ENCODE assay signal across 8 cellular contexts in the genomic region with DNA sequence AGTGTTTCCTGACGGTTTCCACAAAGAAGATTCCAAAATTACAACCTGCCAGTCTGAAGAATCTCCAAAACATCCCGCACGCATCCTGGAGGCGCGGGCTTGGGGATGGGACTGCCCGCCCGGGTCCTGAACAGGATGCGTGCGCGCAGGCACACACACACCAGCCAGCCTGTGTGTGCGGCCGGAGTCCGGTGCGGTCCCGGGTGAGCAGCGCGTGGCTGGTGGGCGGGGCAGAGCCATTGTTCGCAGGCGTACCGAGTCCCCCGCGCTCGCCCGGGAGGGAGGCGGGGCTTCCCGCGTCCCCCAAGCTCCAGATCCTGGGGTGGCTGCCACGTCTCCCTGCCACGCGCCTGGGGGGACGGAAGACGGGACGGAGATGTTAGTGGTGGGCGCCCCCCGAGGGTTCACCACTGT. TPM values are rescaled to one million over a fixed set of nuclear protein-coding genes. Genes with fewer than 3 reads are reported as not detected.
DNase-seq lines count a peak whose midpoint lies in the region; ATAC-seq, FAIRE-seq and TF ChIP-seq lines count a peak whose summit lies in the region.

No MANE protein-coding gene starts in this region.

- H3K9me3 ChIP-seq in OCI-LY3 (ENCODE audit: insufficient read depth, low read length) (no peaks in the 10 kb centered on the region), stomach (no peaks in the 10 kb centered on the region)

- peaks cover 64% of the 10 kb centered on the region for H3K36me3 Mint-ChIP-seq in activated T-helper 17 cell treated with anti-CD3 and anti-CD28 coated beads, Interleukin-2, amount 50 U/mL, for 72 hours (ENCODE audit: low read depth)
- H3K36me3 Mint-ChIP-seq in nephron progenitor cell (ENCODE audit: low read depth) = peaks cover 35% of the 10 kb centered on the region

- H3K27me3 Mint-ChIP-seq in activated T-helper 17 cell treated with anti-CD3 and anti-CD28 coated beads, Interleukin-2, amount 50 U/mL, for 72 hours = peaks cover 4% of the 10 kb centered on the region
- H3K27me3 Mint-ChIP-seq in nephron progenitor cell (ENCODE audit: low read depth, poor library complexity) = peaks cover 5% of the 10 kb centered on the region

- DNase-seq in GM19239 (ENCODE audit: insufficient read length, low spot score) = no peak
- peak; percentile 63 for DNase-seq in fibroblast of the aortic adventitia (ENCODE audit: low read depth)
- DNase-seq in nephron progenitor cell = peak; percentile 88
- DNase-seq in stomach = peak; percentile 37

- TF ChIP-seq POLR2A in stomach (IDR thresholded peaks at IDR 0.05) = no peak

- H3K9ac ChIP-seq in OCI-LY3 (ENCODE audit: low read length) = peak overlapping the region; percentile 100

- H3K9me3 Mint-ChIP-seq in activated T-helper 17 cell treated with anti-CD3 and anti-CD28 coated beads, Interleukin-2, amount 50 U/mL, for 72 hours = no peaks in the 10 kb centered on the region
- H3K9me3 Mint-ChIP-seq in nephron progenitor cell = no peaks in the 10 kb centered on the region

- H3K36me3 ChIP-seq in OCI-LY3 (replicated peaks; ENCODE audit: low read depth, low read length) = peaks cover 40% of the 10 kb centered on the region
- no peaks in the 10 kb centered on the region for H3K36me3 ChIP-seq in stomach

- peak overlapping the region; percentile 92 for H3K27ac Mint-ChIP-seq in activated T-helper 17 cell treated with anti-CD3 and anti-CD28 coated beads, Interleukin-2, amount 50 U/mL, for 72 hours
- peak overlapping the region; percentile 99 for H3K27ac Mint-ChIP-seq in nephron progenitor cell

- intact Hi-C loops in stomach (cut with DNase I; ENCODE audit: low total_unique reads) = no loop called here

- peak; percentile 8 for FAIRE-seq in GM19239 (lab: Jason Lieb, UNC)

- TF ChIP-seq EP300 in stomach (IDR thresholded peaks at IDR 0.05) = no peak

- ATAC-seq in HG03439 (IDR thresholded peaks at IDR 0.05; ENCODE audit: unreplicated experiment) = peak; percentile 48
- peak; percentile 78 for ATAC-seq in activated T-helper 17 cell treated with anti-CD3 and anti-CD28 coated beads, Interleukin-2, amount 50 U/mL, for 72 hours (replicated peaks)

- H3K4me1 Mint-ChIP-seq in activated T-helper 17 cell treated with anti-CD3 and anti-CD28 coated beads, Interleukin-2, amount 50 U/mL, for 72 hours = peaks cover 37% of the 10 kb centered on the region
- peaks cover 79% of the 10 kb centered on the region for H3K4me1 Mint-ChIP-seq in nephron progenitor cell

- TF ChIP-seq CTCF in C4-2B (conservative IDR thresholded peaks at IDR 0.05) (no peak), OCI-LY3 (IDR thresholded peaks at IDR 0.05; ENCODE audit: low read depth, low read length) (no peak), fibroblast of the aortic adventitia (IDR thresholded peaks at IDR 0.05; ENCODE audit: insufficient read depth, low read length) (no peak), nephron progenitor cell (IDR thresholded peaks at IDR 0.05) (no peak), stomach (IDR thresholded peaks at IDR 0.05) (no peak)

- peaks cover 51% of the 10 kb centered on the region for H3K79me2 ChIP-seq in OCI-LY3 (ENCODE audit: low read length)

- H3K4me3 Mint-ChIP-seq in activated T-helper 17 cell treated with anti-CD3 and anti-CD28 coated beads, Interleukin-2, amount 50 U/mL, for 72 hours = peak overlapping the region; percentile 99
- peak overlapping the region; percentile 98 for H3K4me3 Mint-ChIP-seq in nephron progenitor cell

- peak overlapping the region; percentile 99 for H3K27ac ChIP-seq in C4-2B
- peak overlapping the region; percentile 85 for H3K27ac ChIP-seq in OCI-LY3 (ENCODE audit: low read length)
- peak overlapping the region in 4 of 5 donors; percentile 34 to 76 (median 56) for H3K27ac ChIP-seq in stomach

- peak overlapping the region; percentile 97 for H3K4me2 ChIP-seq in OCI-LY3 (ENCODE audit: low read length)

- peaks cover 34% of the 10 kb centered on the region for H4K20me1 ChIP-seq in OCI-LY3 (ENCODE audit: insufficient read depth, low read length)

- WGBS in stomach, 5 donors = 1 to 3% (median 1%) methylated on average over 19 to 36 of the region's 36 CpGs

- H3K27me3 ChIP-seq in OCI-LY3 (ENCODE audit: low read depth, low read length) (no peaks in the 10 kb centered on the region), stomach (peaks cover 0 to 7% (median 0%) of the 10 kb centered on the region in 3 donors)

- H3K4me3 ChIP-seq in OCI-LY3 (ENCODE audit: low read length) (peak overlapping the region; percentile 100), fibroblast of the aortic adventitia (ENCODE audit: low read depth, low read length) (peak overlapping the region; percentile 88), stomach (peak overlapping the region; percentile 55 to 65 (median 62))

- no peak overlapping the region for H2AFZ ChIP-seq in OCI-LY3 (ENCODE audit: low read depth, low read length)

- H3K4me1 ChIP-seq in OCI-LY3 (ENCODE audit: low read length) = peaks cover 37% of the 10 kb centered on the region
- H3K4me1 ChIP-seq in stomach = peaks cover 10 to 54% (median 24%) of the 10 kb centered on the region in 4 donors

RNA-seq across cellular contexts. Expression of gene SCD, which starts 0.7 kb away (rescaled TPM):
- 100 to 1,000 TPM in 1 of 2 donors, 10 to 100 TPM in 1; 99.1 to 160 TPM for total RNA-seq in activated T-helper 17 cell treated with anti-CD3 and anti-CD28 coated beads, Interleukin-2, amount 50 U/mL, for 72 hours
- total RNA-seq in fibroblast of the aortic adventitia (ENCODE audit: low replicate concordance) (99.9 and 283 TPM in 2 replicates), stomach (10 to 100 TPM in 3 of 5 donors, 1 to 10 TPM in 2; 2.3 to 36.2 (median 28.5) TPM)
- polyA plus RNA-seq in stomach = 10 to 100 TPM in 2 of 3 donors, 1 to 10 TPM in 1; 5.5 to 19.1 (median 16.6) TPM

RNA-seq across cellular contexts. Expression of gene PKD2L1, which starts 16.3 kb away (rescaled TPM):
- total RNA-seq in activated T-helper 17 cell treated with anti-CD3 and anti-CD28 coated beads, Interleukin-2, amount 50 U/mL, for 72 hours = under 1 TPM; 0.30 to 0.66 TPM
- total RNA-seq in fibroblast of the aortic adventitia (ENCODE audit: low replicate concordance) (not detected in 2 replicates), stomach (under 1 TPM in 1 of 5 donors, not detected in 4; 0.89 TPM)
- polyA plus RNA-seq in stomach = under 1 TPM in 1 of 3 donors, not detected in 2; 0.23 TPM

RNA-seq across cellular contexts. Expression of gene BLOC1S2, which starts 59.9 kb away (rescaled TPM):
- total RNA-seq in activated T-helper 17 cell treated with anti-CD3 and anti-CD28 coated beads, Interleukin-2, amount 50 U/mL, for 72 hours = 10 to 100 TPM; 54.1 to 59.3 TPM
- 56.8 and 68.8 TPM in 2 replicates for total RNA-seq in fibroblast of the aortic adventitia (ENCODE audit: low replicate concordance)
- 10 to 100 TPM in 3 of 5 donors, under 1 TPM in 1, not detected in 1; 0.87 to 33.4 (median 17.6) TPM for total RNA-seq in stomach
- polyA plus RNA-seq in stomach = 10 to 100 TPM; 37.6 to 51.0 (median 48.7) TPM
